18 cellular contexts compared by ENCODE assay signal in genomic region chr11:68923614-68924013, GRCh38. TPM values are rescaled to one million over a fixed set of nuclear protein-coding genes. Genes with fewer than 3 reads are reported as not detected.
"Had no signal": no experiment of that assay in that cellular context is flagged by ENCODE, and none has a peak within 500 bp of the region (broad histone marks: within the 10 kb centered on the region; RNA-seq: fewer than 3 reads in every experiment).

No MANE protein-coding gene starts in this region.

- ATAC-seq: left colon; naive thymus-derived CD8-positive, alpha-beta T cell; stimulated activated naive B cell treated with anti-CD40 and anti-IgM and Interleukin-4, amounts not matched to agents 10 μg/mL and 1 μg/mL and 100 μg/mL, for 72 hours had no signal

- DNase-seq: activated CD4-positive, alpha-beta memory T cell treated with anti-CD3 and anti-CD28 coated beads, Interleukin-2, amount 10 ng/mL, durations not matched to agents 7 days and 5 days; activated CD4-positive, alpha-beta T cell treated with anti-CD3 and anti-CD28 coated beads for 4 hours; activated naive CD4-positive, alpha-beta T cell treated with anti-CD3 and anti-CD28 coated beads, Interleukin-2, amount 50 U/mL, for 16 hours; activated T-cell treated with anti-CD3 and anti-CD28 coated beads, Interleukin-2, amount 50 U/mL, for 24 hours; foreskin melanocyte; heart left ventricle; left colon; naive thymus-derived CD8-positive, alpha-beta T cell; stimulated activated CD4-positive, alpha-beta T cell treated with anti-CD3 and anti-CD28 coated beads, Interleukin-15, amount 100 ng/mL, for 24 hours; stimulated activated CD4-positive, alpha-beta T cell treated with anti-CD3 and anti-CD28 coated beads, Interleukin-4, amount 100 ng/mL, for 1 hour; stimulated activated naive B cell treated with anti-CD40 and anti-IgM and Interleukin-4, amounts not matched to agents 10 μg/mL and 1 μg/mL and 100 μg/mL, for 72 hours had no signal

- H3K4me1 ChIP-seq: parathyroid adenoma had no signal

- H3K27me3 ChIP-seq: cardiac muscle cell, heart left ventricle had no signal

- H3K27ac ChIP-seq: cardiac muscle cell, parathyroid adenoma, skin epidermis had no signal

- H3K4me3 ChIP-seq: cardiac muscle cell, heart left ventricle, lung, skin epidermis had no signal

RNA-seq across cellular contexts. Expression of gene MRGPRD, which starts 57.2 kb away (rescaled TPM):
- total RNA-seq: activated CD4-positive, alpha-beta memory T cell treated with anti-CD3 and anti-CD28 coated beads, Interleukin-2, amount 10 ng/mL, durations not matched to agents 7 days and 5 days; cardiac muscle cell; endothelial cell of umbilical vein; fibroblast of lung; heart left ventricle; left colon; lung; naive thymus-derived CD8-positive, alpha-beta T cell; subcutaneous adipose tissue had no signal
- polyA plus RNA-seq: cardiac muscle cell, endothelial cell of umbilical vein, fibroblast of lung, heart left ventricle, lung had no signal
